ENCODE assay signal across 16 cellular contexts in genomic region chr13:21219044-21219381, GRCh38. TPM values are rescaled to one million over a fixed set of nuclear protein-coding genes. Genes with fewer than 3 reads are reported as not detected.
DNase-seq lines count a peak whose midpoint lies in the region; ATAC-seq and TF ChIP-seq lines count a peak whose summit lies in the region.
"Had no signal": no experiment of that assay in that cellular context is flagged by ENCODE, and none has a peak within 500 bp of the region (broad histone marks: within the 10 kb centered on the region; RNA-seq: fewer than 3 reads in every experiment).

No MANE protein-coding gene starts in this region.

- peaks cover 0 to 28% of the 10 kb centered on the region in 2 donors for H3K9me3 ChIP-seq in right atrium auricular region

- H3K27me3 Mint-ChIP-seq in T-helper 1 cell treated with Interleukin-12 subunit alpha and Interleukin-12 subunit beta and Interleukin-4 antibody, amounts not matched to agents 30 μg/mL and 1 μg/mL, for 36 hours (ENCODE audit: low read depth) = peaks cover 33% of the 10 kb centered on the region
- peaks cover 22 to 41% of the 10 kb centered on the region in 2 donors for H3K27me3 Mint-ChIP-seq in natural killer cell treated with Interleukin-12 subunit alpha and Interleukin-12 subunit beta and Interleukin-15 and Interleukin-18, amount 100 ng/mL, for 72 hours
- H3K27me3 Mint-ChIP-seq: type B pancreatic cell had no signal

- H3K9me3 Mint-ChIP-seq in T-helper 1 cell treated with Interleukin-12 subunit alpha and Interleukin-12 subunit beta and Interleukin-4 antibody, amounts not matched to agents 30 μg/mL and 1 μg/mL, for 36 hours = peaks cover 14% of the 10 kb centered on the region
- H3K9me3 Mint-ChIP-seq in natural killer cell treated with Interleukin-12 subunit alpha and Interleukin-12 subunit beta and Interleukin-15 and Interleukin-18, amount 100 ng/mL, for 72 hours = peaks cover 6% of the 10 kb centered on the region

- peaks cover 13% of the 10 kb centered on the region for H3K36me3 Mint-ChIP-seq in T-helper 1 cell treated with Interleukin-12 subunit alpha and Interleukin-12 subunit beta and Interleukin-4 antibody, amounts not matched to agents 30 μg/mL and 1 μg/mL, for 36 hours (ENCODE audit: low read depth)
- peaks cover 13% of the 10 kb centered on the region for H3K36me3 Mint-ChIP-seq in natural killer cell treated with Interleukin-12 subunit alpha and Interleukin-12 subunit beta and Interleukin-15 and Interleukin-18, amount 100 ng/mL, for 72 hours

- H3K27ac Mint-ChIP-seq in T-helper 1 cell treated with Interleukin-12 subunit alpha and Interleukin-12 subunit beta and Interleukin-4 antibody, amounts not matched to agents 30 μg/mL and 1 μg/mL, for 36 hours = peak overlapping the region; percentile 76
- peak overlapping the region; percentile 80 to 81 for H3K27ac Mint-ChIP-seq in natural killer cell treated with Interleukin-12 subunit alpha and Interleukin-12 subunit beta and Interleukin-15 and Interleukin-18, amount 100 ng/mL, for 72 hours
- H3K27ac Mint-ChIP-seq: type B pancreatic cell, WTC11 had no signal

- peak overlapping the region; percentile 63 for H3K4me3 Mint-ChIP-seq in T-helper 1 cell treated with Interleukin-12 subunit alpha and Interleukin-12 subunit beta and Interleukin-4 antibody, amounts not matched to agents 30 μg/mL and 1 μg/mL, for 36 hours
- H3K4me3 Mint-ChIP-seq in natural killer cell treated with Interleukin-12 subunit alpha and Interleukin-12 subunit beta and Interleukin-15 and Interleukin-18, amount 100 ng/mL, for 72 hours = peak overlapping the region; percentile 82
- H3K4me3 Mint-ChIP-seq: type B pancreatic cell, WTC11 had no signal

- DNase-seq in T-helper 1 cell = no peak
- DNase-seq in natural killer cell treated with Interleukin-12 subunit alpha and Interleukin-12 subunit beta and Interleukin-15 and Interleukin-18, amount 100 ng/mL, for 72 hours (ENCODE audit: low spot score) = no peak
- DNase-seq in NCI-H1105 treated with DMSO at 0.1 percent for 48 hours (lab: John Stamatoyannopoulos, UW) = no peak
- no peak for DNase-seq in right atrium auricular region (ENCODE audit: low spot score)
- DNase-seq in NCI-H345 (lab: John Stamatoyannopoulos, UW) = no peak
- DNase-seq: effector memory CD4-positive, alpha-beta T cell; gastrocnemius medialis; IMR-90; midbrain; NCI-H1930; SK-N-SH had no signal

- H3K4me1 ChIP-seq in right atrium auricular region = no peaks in the 10 kb centered on the region
- H3K4me1 ChIP-seq: gastrocnemius medialis had no signal

- no peaks in the 10 kb centered on the region for H3K36me3 ChIP-seq in right atrium auricular region
- H3K36me3 ChIP-seq: gastrocnemius medialis had no signal

- no peak overlapping the region for H3K4me3 ChIP-seq in right atrium auricular region
- H3K4me3 ChIP-seq: gastrocnemius medialis had no signal

- peak; percentile 55 for ATAC-seq in GM21528 (IDR thresholded peaks at IDR 0.05; ENCODE audit: low FRiP score, unreplicated experiment)
- peak; percentile 56 for ATAC-seq in HG03439 (IDR thresholded peaks at IDR 0.05; ENCODE audit: unreplicated experiment)
- peak; percentile 64 to 67 for ATAC-seq in natural killer cell treated with Interleukin-12 subunit alpha and Interleukin-12 subunit beta and Interleukin-15 and Interleukin-18, amount 100 ng/mL, for 72 hours
- ATAC-seq: gastrocnemius medialis, WTC11 had no signal

- TF ChIP-seq CTCF in right atrium auricular region (IDR thresholded peaks at IDR 0.05) = no peak

- H3K4me1 Mint-ChIP-seq in T-helper 1 cell treated with Interleukin-12 subunit alpha and Interleukin-12 subunit beta and Interleukin-4 antibody, amounts not matched to agents 30 μg/mL and 1 μg/mL, for 36 hours (ENCODE audit: low read depth) = peaks cover 17% of the 10 kb centered on the region
- H3K4me1 Mint-ChIP-seq in natural killer cell treated with Interleukin-12 subunit alpha and Interleukin-12 subunit beta and Interleukin-15 and Interleukin-18, amount 100 ng/mL, for 72 hours (ENCODE audit: low read depth in 2 of 2) = peaks cover 18 to 19% of the 10 kb centered on the region in 2 donors
- H3K4me1 Mint-ChIP-seq: WTC11 had no signal

- no peak overlapping the region for H3K27ac ChIP-seq in right atrium auricular region
- H3K27ac ChIP-seq: gastrocnemius medialis had no signal

- H3K27me3 ChIP-seq in right atrium auricular region = no peaks in the 10 kb centered on the region

RNA-seq across cellular contexts. Expression of gene MRPL57, which starts 42.6 kb away (rescaled TPM):
- total RNA-seq in natural killer cell treated with Interleukin-12 subunit alpha and Interleukin-12 subunit beta and Interleukin-15 and Interleukin-18, amount 100 ng/mL, for 72 hours = 10 to 100 TPM; 17.3 to 23.8 TPM
- total RNA-seq in right atrium auricular region = 10 to 100 TPM; 31.3 to 35.6 TPM

RNA-seq across cellular contexts. Expression of gene SKA3, which starts 42.7 kb away (rescaled TPM):
- total RNA-seq in natural killer cell treated with Interleukin-12 subunit alpha and Interleukin-12 subunit beta and Interleukin-15 and Interleukin-18, amount 100 ng/mL, for 72 hours = 10 to 100 TPM; 18.1 to 31.1 TPM
- total RNA-seq in right atrium auricular region = 1 to 10 TPM in 1 of 2 donors, not detected in 1; 2.0 TPM

Comparison
In these comparisons a context has a peak if more than half of its experiments do, and no peak if none do; other contexts are left out.
1. RNA of gene SKA3, which starts 42.7 kb away (total RNA-seq): 18.1 to 31.1 TPM in natural killer cell treated with Interleukin-12 subunit alpha and Interleukin-12 subunit beta and Interleukin-15 and Interleukin-18, amount 100 ng/mL, for 72 hours; 2.0 TPM in right atrium auricular region; every median in the first group is over 4 times any median in the second.
2. Peak in every context shown above with its lines, with median percentiles within 50 percentile points of each other: ATAC-seq.